ENCODE assay signal across 8 cellular contexts in genomic region chr7:6577369-6578113, GRCh38. TPM values are rescaled to one million over a fixed set of nuclear protein-coding genes. Genes with fewer than 3 reads are reported as not detected.
DNase-seq lines count a peak whose midpoint lies in the region; ATAC-seq and TF ChIP-seq lines count a peak whose summit lies in the region.

TSS of gene ZDHHC4 (plus strand) at chr7:6577454. CDS start at chr7:6580562, 3,108 bp downstream.

- H3K27me3 Mint-ChIP-seq in glutamatergic neuron (ENCODE audit: unreplicated experiment) = no peaks in the 10 kb centered on the region

- H3K36me3 Mint-ChIP-seq in activated naive CD4-positive, alpha-beta T cell treated with anti-CD3 and anti-CD28 coated beads, Interleukin-2, amount 50 U/mL, for 72 hours = peaks cover 9 to 19% of the 10 kb centered on the region in 2 donors
- peaks cover 4% of the 10 kb centered on the region for H3K36me3 Mint-ChIP-seq in glutamatergic neuron (ENCODE audit: unreplicated experiment)

- intact Hi-C loops in ovary (cut with DNase I) = no loop called here

- H3K4me3 Mint-ChIP-seq in glutamatergic neuron (ENCODE audit: unreplicated experiment) = peak within 1 kb of the TSS; percentile 91

- peak within 1 kb of the TSS; percentile 90 to 95 for H3K27ac Mint-ChIP-seq in activated naive CD4-positive, alpha-beta T cell treated with anti-CD3 and anti-CD28 coated beads, Interleukin-2, amount 50 U/mL, for 72 hours
- peak within 1 kb of the TSS; percentile 86 for H3K27ac Mint-ChIP-seq in glutamatergic neuron (ENCODE audit: unreplicated experiment)

- CTCF ChIA-PET in GM10248 (lab: Yijun Ruan, JAX) = interaction anchor here (0.7 to 8.5 kb wide), 8 partner anchors 10 to 721 kb away, joined by 3 to 69 read pairs (median 3); partner anchors contain the start of gene INTS15

- peak; percentile 99 for DNase-seq in GM10248 (ENCODE audit: extremely low spot score)
- DNase-seq in NCI-H1048 (lab: John Stamatoyannopoulos, UW) = peak; percentile 69
- peak; percentile 66 for DNase-seq in SKM-1 (lab: John Stamatoyannopoulos, UW; ENCODE audit: unreplicated experiment)
- peak; percentile 84 to 90 for DNase-seq in activated naive CD4-positive, alpha-beta T cell treated with anti-CD3 and anti-CD28 coated beads, Interleukin-2, amount 50 U/mL, for 72 hours (ENCODE audit: low spot score in 2 of 2)
- DNase-seq in glutamatergic neuron = peak; percentile 92
- DNase-seq in ovary = peak; percentile 85 to 93 (median 89)

- TF ChIP-seq CTCF in GM10248 (IDR thresholded peaks at IDR 0.05; ENCODE audit: control extremely low read depth, extremely low read depth, low read depth, missing control alignments) = peak; percentile 3
- no peak for TF ChIP-seq CTCF in glutamatergic neuron (IDR thresholded peaks at IDR 0.05; ENCODE audit: partially characterized antibody, unreplicated experiment)
- no peak for TF ChIP-seq CTCF in ovary (IDR thresholded peaks at IDR 0.05)

- H3K9me3 Mint-ChIP-seq in activated naive CD4-positive, alpha-beta T cell treated with anti-CD3 and anti-CD28 coated beads, Interleukin-2, amount 50 U/mL, for 72 hours = no peaks in the 10 kb centered on the region
- H3K9me3 Mint-ChIP-seq in glutamatergic neuron (ENCODE audit: unreplicated experiment) = peaks cover 4% of the 10 kb centered on the region

- no peak for TF ChIP-seq EP300 in ovary (IDR thresholded peaks at IDR 0.05)

- no peaks in the 10 kb centered on the region for H3K4me1 Mint-ChIP-seq in glutamatergic neuron (ENCODE audit: low read depth, unreplicated experiment)

- H3K4me3 ChIP-seq in ovary (peak within 1 kb of the TSS; percentile 64), thymus (ENCODE audit: low read length) (peak within 1 kb of the TSS; percentile 88)

- TF ChIP-seq POLR2A in ovary (IDR thresholded peaks at IDR 0.05) = peak; percentile 94

- H3K27me3 ChIP-seq in ovary (no peaks in the 10 kb centered on the region), thymus (ENCODE audit: control insufficient read depth, insufficient read depth) (no peaks in the 10 kb centered on the region)

- H3K4me1 ChIP-seq in ovary (ENCODE audit: insufficient read depth) (peaks cover 5% of the 10 kb centered on the region), thymus (ENCODE audit: control insufficient read depth, insufficient read depth, low read length) (peaks cover 5% of the 10 kb centered on the region)

- H3K36me3 ChIP-seq in ovary (no peaks in the 10 kb centered on the region), thymus (ENCODE audit: control insufficient read depth, insufficient read depth) (peaks cover 23% of the 10 kb centered on the region)

- 10 to 14% (median 14%) methylated on average over 49 to 51 of the region's 51 CpGs for WGBS in ovary, 3 donors
- 19% methylated on average over 51 of the region's 51 CpGs for WGBS in thymus

- H3K27ac ChIP-seq in ovary (peak within 1 kb of the TSS; percentile 80 to 99), thymus (ENCODE audit: low read depth) (peak within 1 kb of the TSS; percentile 97)

- H3K9me3 ChIP-seq in ovary (no peaks in the 10 kb centered on the region), thymus (ENCODE audit: control insufficient read depth) (no peaks in the 10 kb centered on the region)

- ATAC-seq in HG02588 (IDR thresholded peaks at IDR 0.05; ENCODE audit: unreplicated experiment) = peak; percentile 93
- ATAC-seq in activated naive CD4-positive, alpha-beta T cell treated with anti-CD3 and anti-CD28 coated beads, Interleukin-2, amount 50 U/mL, for 72 hours = peak; percentile 98 to 99

- POLR2A ChIA-PET in GM10248 (lab: Yijun Ruan, JAX) = no interaction called here

RNA-seq across cellular contexts. Expression of gene ZDHHC4, which starts in this region (rescaled TPM):
- 10 to 100 TPM; 25.7 to 40.6 TPM for total RNA-seq in activated naive CD4-positive, alpha-beta T cell treated with anti-CD3 and anti-CD28 coated beads, Interleukin-2, amount 50 U/mL, for 72 hours
- total RNA-seq in glutamatergic neuron (ENCODE audit: unreplicated experiment) = 60.5 TPM
- total RNA-seq in ovary = 10 to 100 TPM; 35.9 to 57.9 (median 47.8) TPM
- 10 to 100 TPM; 42.4 to 92.0 TPM for polyA plus RNA-seq in ovary
- 38.2 TPM for polyA plus RNA-seq in thymus

Comparison
In these comparisons a context has a peak if more than half of its experiments do, and no peak if none do; other contexts are left out.
1. Peak in every context shown above with its lines: DNase-seq, ATAC-seq, H3K4me3 ChIP-seq and H3K27ac ChIP-seq.